Comparison of ENCODE assay signal across 17 cellular contexts in genomic region chr15:52008326-52008697, GRCh38. TPM values are rescaled to one million over a fixed set of nuclear protein-coding genes. Genes with fewer than 3 reads are reported as not detected.
DNase-seq lines count a peak whose midpoint lies in the region; ATAC-seq, FAIRE-seq and TF ChIP-seq lines count a peak whose summit lies in the region.
"Had no signal": no experiment of that assay in that cellular context is flagged by ENCODE, and none has a peak within 500 bp of the region (broad histone marks: within the 10 kb centered on the region; RNA-seq: fewer than 3 reads in every experiment).

No MANE protein-coding gene starts in this region.

- no peaks in the 10 kb centered on the region for H4K20me1 ChIP-seq in endothelial cell of umbilical vein (replicated peaks; ENCODE audit: control insufficient read depth, extremely low read depth, insufficient read depth, low read length)

- H3K4me1 Mint-ChIP-seq in activated CD4-positive, alpha-beta T cell treated with anti-CD3 and anti-CD28 coated beads for 36 hours, result peaks cover 80% of the 10 kb centered on the region
- peaks cover 13 to 30% (median 28%) of the 10 kb centered on the region in 3 donors for H3K4me1 Mint-ChIP-seq in T-cell
- H3K4me1 Mint-ChIP-seq: central memory CD8-positive, alpha-beta T cell had no signal

- H3K36me3 Mint-ChIP-seq in activated CD4-positive, alpha-beta T cell treated with anti-CD3 and anti-CD28 coated beads for 36 hours (ENCODE audit: low read depth), result peaks cover under 1% of the 10 kb centered on the region
- H3K36me3 Mint-ChIP-seq in T-cell, result no peaks in the 10 kb centered on the region
- H3K36me3 Mint-ChIP-seq: CD8-positive, alpha-beta memory T cell had no signal

- H3K9ac ChIP-seq in endothelial cell of umbilical vein (replicated peaks; ENCODE audit: extremely low read depth, insufficient read depth, low read length), result no peak overlapping the region

- H3K4me1 ChIP-seq in A549 (peaks cover 54% of the 10 kb centered on the region), endothelial cell of umbilical vein (ENCODE audit: control insufficient read depth, extremely low read depth, insufficient read depth, low read length) (peaks cover 44% of the 10 kb centered on the region)
- H3K4me1 ChIP-seq: adrenal gland had no signal

- H3K4me3 ChIP-seq in A549 (no peak overlapping the region), endothelial cell of umbilical vein (replicated peaks in 1 of 3; ENCODE audit: insufficient read depth in 1 of 3, low read depth in 1 of 3, low read length in 3 of 3) (no peak overlapping the region), MG63 (no peak overlapping the region)
- H3K4me3 ChIP-seq: adrenal gland, SK-N-MC, stomach, upper lobe of right lung had no signal

- BruUV-seq in endothelial cell of umbilical vein (replicated peaks; lab: Mats Ljungman, UMichigan), result no TSS peak

- H3K9me3 ChIP-seq in A549 (no peaks in the 10 kb centered on the region), endothelial cell of umbilical vein (replicated peaks; ENCODE audit: control insufficient read depth, insufficient read depth, low read length) (no peaks in the 10 kb centered on the region), MG63 (no peaks in the 10 kb centered on the region)
- H3K9me3 ChIP-seq: adrenal gland, stomach, upper lobe of right lung had no signal

- dilution Hi-C loops in endothelial cell of umbilical vein (cut with MboI; ENCODE audit: extremely low pct_ligation_motif_present, low sequenced_read_pairs), result no loop called here

- no peaks in the 10 kb centered on the region for H3K79me2 ChIP-seq in endothelial cell of umbilical vein (ENCODE audit: control insufficient read depth, insufficient read depth, low read length)

- no peaks in the 10 kb centered on the region for H3K27me3 Mint-ChIP-seq in activated CD4-positive, alpha-beta T cell treated with anti-CD3 and anti-CD28 coated beads for 36 hours
- H3K27me3 Mint-ChIP-seq in T-cell, result no peaks in the 10 kb centered on the region
- H3K27me3 Mint-ChIP-seq: central memory CD8-positive, alpha-beta T cell had no signal

- H3K27me3 ChIP-seq in endothelial cell of umbilical vein (ENCODE audit: control insufficient read depth in 2 of 2, insufficient read depth in 2 of 2, low read length in 2 of 2) (no peaks in the 10 kb centered on the region), MG63 (no peaks in the 10 kb centered on the region)
- H3K27me3 ChIP-seq: adrenal gland, stomach, upper lobe of right lung had no signal

- ATAC-seq in activated CD4-positive, alpha-beta T cell treated with anti-CD3 and anti-CD28 coated beads for 36 hours, result no peak
- no peak for ATAC-seq in A549
- ATAC-seq in T-cell (replicated peaks in 1 of 4), result peak in 3 of 4 experiments; percentile 62 to 65 (median 64)

- POLR2A ChIA-PET in activated CD4-positive, alpha-beta T cell treated with anti-CD3 and anti-CD28 coated beads for 36 hours (lab: Charles Lee), result no interaction called here
- POLR2A ChIA-PET in A549 (lab: Yijun Ruan, JAX), result no interaction called here
- POLR2A ChIA-PET in T-cell (lab: Charles Lee), result interaction anchor here in 1 of 2 donors (0.6 kb wide), 1 partner anchor 34 kb away, joined by 12 read pairs; no protein-coding TSS in a partner anchor
- POLR2A ChIA-PET in endothelial cell of umbilical vein (lab: Charles Lee), result interaction anchor here (0.7 to 0.9 kb wide), 2 partner anchors 36 to 145 kb away, joined by 3 to 13 read pairs; partner anchors contain the start of gene LEO1

- TF ChIP-seq RAD21 in A549 (conservative IDR thresholded peaks at IDR 0.05 in 1 of 2, IDR thresholded peaks at IDR 0.05 in 1 of 2), result no peak

- FAIRE-seq in A549 (lab: Jason Lieb, UNC) (no peak), endothelial cell of umbilical vein (lab: Jason Lieb, UNC) (no peak)
- FAIRE-seq: TTC549 had no signal

- no peaks in the 10 kb centered on the region for H3K9me3 Mint-ChIP-seq in activated CD4-positive, alpha-beta T cell treated with anti-CD3 and anti-CD28 coated beads for 36 hours (ENCODE audit: low read depth)
- no peaks in the 10 kb centered on the region for H3K9me3 Mint-ChIP-seq in T-cell
- H3K9me3 Mint-ChIP-seq: CD8-positive, alpha-beta memory T cell; central memory CD8-positive, alpha-beta T cell had no signal

- intact Hi-C loops in activated CD4-positive, alpha-beta T cell treated with anti-CD3 and anti-CD28 coated beads for 36 hours (cut with DNase I, micrococcal nuclease), result loop anchor here (5.0 kb wide), 4 partner anchors 34 to 1101 kb away; partner anchors contain the start of genes AP4E1 (in 1 of the 2) and LEO1 (in 1 of the 2)
- intact Hi-C loops in endothelial cell of umbilical vein (cut with micrococcal nuclease), result no loop called here

- 0 out of 3 replicates have a peak overlapping the region, but pooled peaks have one; percentile 32 for H3K4me2 ChIP-seq in A549
- peak overlapping the region; percentile 46 for H3K4me2 ChIP-seq in endothelial cell of umbilical vein (ENCODE audit: insufficient read depth, low read length)

- TF ChIP-seq CTCF in A549 (IDR thresholded peaks at IDR 0.05) (no peak), endothelial cell of umbilical vein (IDR thresholded peaks at IDR 0.05; ENCODE audit: extremely low read depth in 1 of 2, insufficient read depth in 1 of 2, low read depth in 1 of 2, low read length in 2 of 2) (no peak)

- H3K27ac ChIP-seq in A549 (peak overlapping the region; percentile 6 to 14; a peak in 3 of 6 replicates), endothelial cell of umbilical vein (ENCODE audit: insufficient read depth, low read depth, low read length) (peak overlapping the region; percentile 49)
- H3K27ac ChIP-seq: adrenal gland, SK-N-MC, upper lobe of right lung had no signal

- TF ChIP-seq EP300 in A549 (IDR thresholded peaks at IDR 0.05), result no peak

- 89% methylated on average over 6 of the region's 6 CpGs for WGBS in A549 (ENCODE audit: missing lambda C conversion rate)

- CTCF ChIA-PET in activated CD4-positive, alpha-beta T cell treated with anti-CD3 and anti-CD28 coated beads for 36 hours (lab: Charles Lee), result interaction anchor here (1.0 kb wide), 1 partner anchor 9 kb away, joined by 5 read pairs; no protein-coding TSS in a partner anchor
- CTCF ChIA-PET in A549 (lab: Yijun Ruan, JAX), result interaction anchor here (0.7 to 1.9 kb wide), 2 partner anchors 29 to 70 kb away, joined by 3 to 4 read pairs; no protein-coding TSS in a partner anchor
- CTCF ChIA-PET in T-cell (lab: Charles Lee), result no interaction called here
- CTCF ChIA-PET in endothelial cell of umbilical vein (lab: Charles Lee), result interaction anchor here (1.8 kb wide), 1 partner anchor 71 kb away, joined by 4 read pairs; no protein-coding TSS in a partner anchor

- TF ChIP-seq POLR2A in A549 (IDR thresholded peaks at IDR 0.05; ENCODE audit: low read length), result no peak
- no peak for TF ChIP-seq POLR2A in endothelial cell of umbilical vein (IDR thresholded peaks at IDR 0.05; ENCODE audit: low read depth, low read length)

- peak; percentile 18 for DNase-seq in activated CD4-positive, alpha-beta T cell treated with anti-CD3 and anti-CD28 coated beads for 36 hours
- no peak for DNase-seq in activated CD4-positive, alpha-beta T cell treated with anti-CD3 and anti-CD28 coated beads for 1 hour
- DNase-seq in A549 (ENCODE audit: low read depth in 1 of 2, low spot score in 1 of 2), result no peak
- no peak for DNase-seq in T-cell
- no peak for DNase-seq in endothelial cell of umbilical vein (ENCODE audit: low read depth, low spot score)
- no peak for DNase-seq in stimulated activated naive CD4-positive, alpha-beta T cell treated with Interleukin-2 at 50 U/mL for 16 hours (lab: John Stamatoyannopoulos, UW)
- DNase-seq in DMS79 treated with DMSO at 0.1 percent for 48 hours (lab: John Stamatoyannopoulos, UW), result no peak
- no peak for DNase-seq in MG63
- DNase-seq: adrenal gland; CD8-positive, alpha-beta memory T cell; effector CD8-positive, alpha-beta T cell; mammary epithelial cell; stomach; upper lobe of right lung had no signal

- no peaks in the 10 kb centered on the region for H3K9me1 ChIP-seq in endothelial cell of umbilical vein (replicated peaks; ENCODE audit: control insufficient read depth, extremely low read depth, insufficient read depth, low read length)

- H2AFZ ChIP-seq in endothelial cell of umbilical vein (ENCODE audit: low read depth, low read length), result no peak overlapping the region

- H3K4me3 Mint-ChIP-seq in activated CD4-positive, alpha-beta T cell treated with anti-CD3 and anti-CD28 coated beads for 36 hours, result no peak overlapping the region
- H3K4me3 Mint-ChIP-seq in T-cell, result peak overlapping the region in 1 of 3 donors; percentile 34
- H3K4me3 Mint-ChIP-seq: central memory CD8-positive, alpha-beta T cell had no signal

- H3K27ac Mint-ChIP-seq in activated CD4-positive, alpha-beta T cell treated with anti-CD3 and anti-CD28 coated beads for 36 hours, result no peak overlapping the region
- peak overlapping the region; percentile 70 to 84 for H3K27ac Mint-ChIP-seq in T-cell

- no peaks in the 10 kb centered on the region for H3K36me3 ChIP-seq in endothelial cell of umbilical vein (ENCODE audit: control insufficient read depth in 2 of 2, extremely low read depth in 1 of 2, insufficient read depth in 2 of 2, low read length in 2 of 2)
- H3K36me3 ChIP-seq in MG63, result no peaks in the 10 kb centered on the region
- H3K36me3 ChIP-seq: adrenal gland, stomach, upper lobe of right lung had no signal

RNA-seq across cellular contexts. Expression of gene MAPK6, which starts 10.7 kb away (rescaled TPM):
- total RNA-seq in activated CD4-positive, alpha-beta T cell treated with anti-CD3 and anti-CD28 coated beads for 36 hours, result 10 to 100 TPM; 27.3 to 28.1 TPM
- polyA plus RNA-seq in A549 (2011; rRNA removed) (94.7 and 126 TPM in 2 replicates), A549 (2017; fragmentation: RNase III; extraction: RNeasy Plus Mini Kit Qiagen cat#74134 plus additional on column Dnase treatment) (46.5 to 49.1 TPM (median 48.4 TPM) in 3 replicates), endothelial cell of umbilical vein (7.3 and 10.9 TPM in 2 replicates)
- polyA plus RNA-seq in A549 (2012; cell fraction: cytosol; rRNA removed), result 15.3 and 16.6 TPM in 2 replicates
- 5.6 and 9.9 TPM in 2 replicates for polyA plus RNA-seq in A549 (2012; cell fraction: nucleus; rRNA removed)
- 65.2 and 66.6 TPM in 2 replicates for polyA minus RNA-seq in A549 (2011; rRNA and poly(A)+ RNA removed)
- total RNA-seq in T-cell (10 to 100 TPM; 15.1 to 35.1 (median 19.8) TPM), endothelial cell of umbilical vein (35.7 and 37.4 TPM in 2 replicates)
- 12.3 and 14.2 TPM in 2 replicates for polyA plus RNA-seq in endothelial cell of umbilical vein (2011; cell fraction: cytosol; rRNA removed)
- polyA plus RNA-seq in endothelial cell of umbilical vein (2011; cell fraction: nucleus; rRNA removed), result 14.5 and 17.0 TPM in 2 replicates
- 25.8 and 32.0 TPM in 2 replicates for polyA plus RNA-seq in endothelial cell of umbilical vein (2012)
- polyA minus RNA-seq in endothelial cell of umbilical vein, result 33.4 and 34.5 TPM in 2 replicates
- polyA minus RNA-seq in endothelial cell of umbilical vein (2011; cell fraction: cytosol; rRNA and poly(A)+ RNA removed), result 25.5 TPM
- polyA minus RNA-seq in endothelial cell of umbilical vein (2011; cell fraction: nucleus; rRNA and poly(A)+ RNA removed), result 18.8 and 27.0 TPM in 2 replicates
- total RNA-seq in MG63 (2014; rRNA removed; shearing (Covaris generic); ENCODE audit: low replicate concordance), result 36.3 and 67.2 TPM in 2 replicates

RNA-seq across cellular contexts. Expression of gene LEO1, which starts 36.7 kb away (rescaled TPM):
- 10 to 100 TPM; 31.4 to 40.0 TPM for total RNA-seq in activated CD4-positive, alpha-beta T cell treated with anti-CD3 and anti-CD28 coated beads for 36 hours
- polyA plus RNA-seq in A549 (2011; rRNA removed), result 19.2 and 22.3 TPM in 2 replicates
- 7.5 and 10.9 TPM in 2 replicates for polyA plus RNA-seq in A549 (2012; cell fraction: cytosol; rRNA removed)
- 3.0 and 6.1 TPM in 2 replicates for polyA plus RNA-seq in A549 (2012; cell fraction: nucleus; rRNA removed)
- polyA plus RNA-seq in A549 (2017; fragmentation: RNase III; extraction: RNeasy Plus Mini Kit Qiagen cat#74134 plus additional on column Dnase treatment), result 60.2 to 61.3 TPM (median 60.3 TPM) in 3 replicates
- 4.5 and 5.4 TPM in 2 replicates for polyA minus RNA-seq in A549 (2011; rRNA and poly(A)+ RNA removed)
- 10 to 100 TPM in 4 of 5 donors, 1 to 10 TPM in 1; 8.6 to 20.2 (median 16.7) TPM for total RNA-seq in T-cell
- total RNA-seq in endothelial cell of umbilical vein, result 22.6 and 28.0 TPM in 2 replicates
- polyA plus RNA-seq in endothelial cell of umbilical vein, result 0.91 and 1.3 TPM in 2 replicates
- 5.1 and 6.9 TPM in 2 replicates for polyA plus RNA-seq in endothelial cell of umbilical vein (2011; cell fraction: cytosol; rRNA removed)
- 6.1 and 6.3 TPM in 2 replicates for polyA plus RNA-seq in endothelial cell of umbilical vein (2011; cell fraction: nucleus; rRNA removed)
- 24.9 and 34.0 TPM in 2 replicates for polyA plus RNA-seq in endothelial cell of umbilical vein (2012)
- 4.8 and 6.1 TPM in 2 replicates for polyA minus RNA-seq in endothelial cell of umbilical vein
- 5.0 TPM for polyA minus RNA-seq in endothelial cell of umbilical vein (2011; cell fraction: cytosol; rRNA and poly(A)+ RNA removed)
- polyA minus RNA-seq in endothelial cell of umbilical vein (2011; cell fraction: nucleus; rRNA and poly(A)+ RNA removed), result 5.7 and 6.8 TPM in 2 replicates
- 30.5 and 42.9 TPM in 2 replicates for total RNA-seq in MG63 (2014; rRNA removed; shearing (Covaris generic); ENCODE audit: low replicate concordance)

Comparison
In these comparisons a context has a peak if more than half of its experiments do, and no peak if none do; other contexts are left out.
1. ATAC-seq: peak in T-cell (3 of 4); none in activated CD4-positive, alpha-beta T cell treated with anti-CD3 and anti-CD28 coated beads for 36 hours (single experiment) and A549 (0 of 2).
2. CTCF ChIA-PET loops: an anchor here in activated CD4-positive, alpha-beta T cell treated with anti-CD3 and anti-CD28 coated beads for 36 hours (1.0 kb wide), A549 (0.7 to 1.9 kb wide) and endothelial cell of umbilical vein (1.8 kb wide); none called in T-cell.